Comparison of ENCODE assay signal across 1 cellular context in genomic region chr18:48902023-48902855, GRCh38.
TF ChIP-seq lines count a peak whose summit lies in the region.

No MANE protein-coding gene starts in this region.

TF ChIP-seq in SK-N-SH treated with all-trans-retinoic acid at 6 μM for 48 hours, 23 proteins besides CTCF, POLR2A, EP300 and RAD21 (continued from another document):
- TF ChIP-seq ARNTL (CRISPR knock-in tag; IDR thresholded peaks at IDR 0.05; ENCODE audit: borderline replicate concordance, low read depth) (no peak), OSR1 (CRISPR knock-in tag; IDR thresholded peaks at IDR 0.05) (no peak), ZNF70 (CRISPR knock-in tag; IDR thresholded peaks at IDR 0.05) (no peak), ZFP3 (CRISPR knock-in tag; IDR thresholded peaks at IDR 0.05) (no peak; the same call in 1 of the 2 replicates), ZC3H10 (CRISPR knock-in tag; IDR thresholded peaks at IDR 0.05) (no peak), GLIS3 (CRISPR knock-in tag; IDR thresholded peaks at IDR 0.05) (no peak), SNAI2 (CRISPR knock-in tag; IDR thresholded peaks at IDR 0.05) (no peak), RARB (CRISPR knock-in tag; IDR thresholded peaks at IDR 0.05) (no peak), BACH2 (CRISPR knock-in tag; IDR thresholded peaks at IDR 0.05; ENCODE audit: borderline replicate concordance) (no peak), CSRNP3 (CRISPR knock-in tag; IDR thresholded peaks at IDR 0.05) (no peak)
